2 cellular contexts compared by ENCODE assay signal in genomic region chr7:111091623-111092370, GRCh38.
A peak's percentile ranks its signal among the peaks of the same experiment; 100 is the strongest.
TF ChIP-seq lines count a peak whose summit lies in the region.

No MANE protein-coding gene starts in this region.

TF ChIP-seq in K562, 482 proteins besides CTCF, POLR2A, EP300 and RAD21 (continued from another document):
- TF ChIP-seq THRB (CRISPR knock-in tag; conservative IDR thresholded peaks at IDR 0.05) (0 out of 2 replicates have a peak, but pooled peaks have one; percentile 31), ETS2 (tag; IDR thresholded peaks at IDR 0.05; ENCODE audit: borderline replicate concordance, poor library complexity, severe bottlenecking) (no peak), ZNF584 (CRISPR knock-in tag; IDR thresholded peaks at IDR 0.05; ENCODE audit: low read depth) (no peak), DDX20 (tag; IDR thresholded peaks at IDR 0.05; ENCODE audit: low read depth) (no peak), ZNF699 (CRISPR knock-in tag; IDR thresholded peaks at IDR 0.05; ENCODE audit: insufficient replicate concordance) (no peak), ATF4 (CRISPR knock-in tag; IDR thresholded peaks at IDR 0.05) (no peak), ZNF445 (CRISPR knock-in tag; IDR thresholded peaks at IDR 0.05; ENCODE audit: low read depth) (no peak), NCOA2 (IDR thresholded peaks at IDR 0.05; ENCODE audit: partially characterized antibody in 2 of 2) (no peak), ZNF311 (CRISPR knock-in tag; IDR thresholded peaks at IDR 0.05) (no peak)
- TF ChIP-seq, protein P1, sequence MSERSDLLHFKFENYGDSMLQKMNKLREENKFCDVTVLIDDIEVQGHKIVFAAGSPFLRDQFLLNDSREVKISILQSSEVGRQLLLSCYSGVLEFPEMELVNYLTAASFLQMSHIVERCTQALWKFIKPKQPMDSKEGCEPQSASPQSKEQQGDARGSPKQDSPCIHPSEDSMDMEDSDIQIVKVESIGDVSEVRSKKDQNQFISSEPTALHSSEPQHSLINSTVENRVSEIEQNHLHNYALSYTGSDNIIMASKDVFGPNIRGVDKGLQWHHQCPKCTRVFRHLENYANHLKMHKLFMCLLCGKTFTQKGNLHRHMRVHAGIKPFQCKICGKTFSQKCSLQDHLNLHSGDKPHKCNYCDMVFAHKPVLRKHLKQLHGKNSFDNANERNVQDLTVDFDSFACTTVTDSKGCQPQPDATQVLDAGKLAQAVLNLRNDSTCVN (CRISPR knock-in tag; IDR thresholded peaks at IDR 0.05), result 0 out of 2 replicates have a peak, but pooled peaks have one; percentile 72

TF ChIP-seq in neural cell, 6 proteins besides CTCF, POLR2A, EP300 and RAD21 (continued from another document):
- TF ChIP-seq, protein P2, sequence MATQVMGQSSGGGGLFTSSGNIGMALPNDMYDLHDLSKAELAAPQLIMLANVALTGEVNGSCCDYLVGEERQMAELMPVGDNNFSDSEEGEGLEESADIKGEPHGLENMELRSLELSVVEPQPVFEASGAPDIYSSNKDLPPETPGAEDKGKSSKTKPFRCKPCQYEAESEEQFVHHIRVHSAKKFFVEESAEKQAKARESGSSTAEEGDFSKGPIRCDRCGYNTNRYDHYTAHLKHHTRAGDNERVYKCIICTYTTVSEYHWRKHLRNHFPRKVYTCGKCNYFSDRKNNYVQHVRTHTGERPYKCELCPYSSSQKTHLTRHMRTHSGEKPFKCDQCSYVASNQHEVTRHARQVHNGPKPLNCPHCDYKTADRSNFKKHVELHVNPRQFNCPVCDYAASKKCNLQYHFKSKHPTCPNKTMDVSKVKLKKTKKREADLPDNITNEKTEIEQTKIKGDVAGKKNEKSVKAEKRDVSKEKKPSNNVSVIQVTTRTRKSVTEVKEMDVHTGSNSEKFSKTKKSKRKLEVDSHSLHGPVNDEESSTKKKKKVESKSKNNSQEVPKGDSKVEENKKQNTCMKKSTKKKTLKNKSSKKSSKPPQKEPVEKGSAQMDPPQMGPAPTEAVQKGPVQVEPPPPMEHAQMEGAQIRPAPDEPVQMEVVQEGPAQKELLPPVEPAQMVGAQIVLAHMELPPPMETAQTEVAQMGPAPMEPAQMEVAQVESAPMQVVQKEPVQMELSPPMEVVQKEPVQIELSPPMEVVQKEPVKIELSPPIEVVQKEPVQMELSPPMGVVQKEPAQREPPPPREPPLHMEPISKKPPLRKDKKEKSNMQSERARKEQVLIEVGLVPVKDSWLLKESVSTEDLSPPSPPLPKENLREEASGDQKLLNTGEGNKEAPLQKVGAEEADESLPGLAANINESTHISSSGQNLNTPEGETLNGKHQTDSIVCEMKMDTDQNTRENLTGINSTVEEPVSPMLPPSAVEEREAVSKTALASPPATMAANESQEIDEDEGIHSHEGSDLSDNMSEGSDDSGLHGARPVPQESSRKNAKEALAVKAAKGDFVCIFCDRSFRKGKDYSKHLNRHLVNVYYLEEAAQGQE (IDR thresholded peaks at IDR 0.05; ENCODE audit: borderline replicate concordance), result peak; percentile 26
- TF ChIP-seq EZH2 (IDR thresholded peaks at IDR 0.05; ENCODE audit: borderline replicate concordance, insufficient read depth, low read length, poor library complexity, severe bottlenecking) (no peak), TAF1 (IDR thresholded peaks at IDR 0.05; ENCODE audit: low read depth) (no peak)
